ENCODE assay signal across 19 cellular contexts in the genomic region with DNA sequence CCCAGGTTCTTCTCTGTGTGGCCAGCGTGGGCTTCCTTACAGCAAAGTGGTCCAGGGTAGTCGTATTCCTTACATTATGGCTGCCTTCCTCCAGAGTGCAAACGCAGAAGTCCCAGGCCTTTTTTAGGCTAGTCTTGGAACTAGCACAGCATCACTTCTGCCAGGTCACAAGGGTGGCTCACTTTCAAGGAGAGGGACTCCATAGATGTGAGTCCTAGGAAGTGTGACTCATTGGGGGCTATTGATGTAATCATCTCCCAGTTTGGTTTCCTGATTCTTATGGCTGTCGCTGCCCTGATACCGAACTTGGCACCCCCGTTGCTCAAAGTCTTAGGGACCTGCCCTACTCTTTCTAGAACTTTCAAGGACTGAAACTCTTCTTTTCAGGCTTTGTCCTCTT.
DNase-seq lines count a peak whose midpoint lies in the region; ATAC-seq and TF ChIP-seq lines count a peak whose summit lies in the region.
"Had no signal": no experiment of that assay in that cellular context is flagged by ENCODE, and none has a peak within 500 bp of the region (broad histone marks: within the 10 kb centered on the region; RNA-seq: fewer than 3 reads in every experiment).

No MANE protein-coding gene starts in this region.

- dilution Hi-C loops in mammary epithelial cell (cut with HindIII; ENCODE audit: low sequenced_read_pairs) = no loop called here

- H3K4me3 ChIP-seq in mammary epithelial cell (replicated peaks in 1 of 3; ENCODE audit: insufficient read depth in 1 of 3, low read depth in 2 of 3, low read length in 3 of 3) (no peak overlapping the region), PC-3 (ENCODE audit: low read length) (no peak overlapping the region)
- H3K4me3 ChIP-seq: PC-9 had no signal

- H3K9ac ChIP-seq in mammary epithelial cell (ENCODE audit: insufficient read depth, low read length) = no peak overlapping the region
- no peak overlapping the region for H3K9ac ChIP-seq in PC-3 (ENCODE audit: low read length)

- no peaks in the 10 kb centered on the region for H3K27me3 Mint-ChIP-seq in MCF 10A (ENCODE audit: insufficient read depth, unreplicated experiment)
- H3K27me3 Mint-ChIP-seq in activated CD8-positive, alpha-beta T cell treated with anti-CD3 and anti-CD28 coated beads for 36 hours = no peaks in the 10 kb centered on the region
- H3K27me3 Mint-ChIP-seq in natural killer cell treated with Interleukin-12 subunit alpha and Interleukin-12 subunit beta and Interleukin-15 and Interleukin-18, amount 100 ng/mL, for 72 hours = no peaks in the 10 kb centered on the region

- no peaks in the 10 kb centered on the region for H4K20me1 ChIP-seq in mammary epithelial cell (ENCODE audit: insufficient read depth, low read length)
- H4K20me1 ChIP-seq in PC-3 (ENCODE audit: low read length) = no peaks in the 10 kb centered on the region

- H3K27ac Mint-ChIP-seq in MCF 10A (ENCODE audit: low read depth, unreplicated experiment) = no peak overlapping the region
- no peak overlapping the region for H3K27ac Mint-ChIP-seq in activated CD8-positive, alpha-beta T cell treated with anti-CD3 and anti-CD28 coated beads for 36 hours
- H3K27ac Mint-ChIP-seq in natural killer cell treated with Interleukin-12 subunit alpha and Interleukin-12 subunit beta and Interleukin-15 and Interleukin-18, amount 100 ng/mL, for 72 hours = no peak overlapping the region
- H3K27ac Mint-ChIP-seq: CD4-positive, CD25-positive, alpha-beta regulatory T cell had no signal

- intact Hi-C loops in MCF 10A (cut with micrococcal nuclease) = no loop called here
- intact Hi-C loops in mammary epithelial cell (cut with micrococcal nuclease) = no loop called here
- intact Hi-C loops in PC-3 (cut with micrococcal nuclease) = loop anchor here (5.0 kb wide), 1 partner anchor 579 kb away; no protein-coding TSS in a partner anchor
- intact Hi-C loops in activated CD8-positive, alpha-beta T cell treated with anti-CD3 and anti-CD28 coated beads for 36 hours (cut with micrococcal nuclease) = no loop called here

- ATAC-seq in PC-3 = no peak
- no peak for ATAC-seq in activated CD8-positive, alpha-beta T cell treated with anti-CD3 and anti-CD28 coated beads for 36 hours
- no peak for ATAC-seq in natural killer cell treated with Interleukin-12 subunit alpha and Interleukin-12 subunit beta and Interleukin-15 and Interleukin-18, amount 100 ng/mL, for 72 hours

- H3K4me1 ChIP-seq in mammary epithelial cell (ENCODE audit: insufficient read depth, low read length) = no peaks in the 10 kb centered on the region
- H3K4me1 ChIP-seq in PC-3 (ENCODE audit: insufficient read depth, low read length) = peaks cover 20% of the 10 kb centered on the region
- H3K4me1 ChIP-seq: BE2C had no signal

- BruUV-seq in MCF 10A (replicated peaks; lab: Mats Ljungman, UMichigan) = no TSS peak
- BruUV-seq in mammary epithelial cell (replicated peaks; lab: Mats Ljungman, UMichigan) = no TSS peak
- BruUV-seq in PC-3 (replicated peaks; lab: Mats Ljungman, UMichigan) = no TSS peak

- no peaks in the 10 kb centered on the region for H3K36me3 Mint-ChIP-seq in MCF 10A (ENCODE audit: insufficient read depth, unreplicated experiment)
- H3K36me3 Mint-ChIP-seq in activated CD8-positive, alpha-beta T cell treated with anti-CD3 and anti-CD28 coated beads for 36 hours (ENCODE audit: low read depth) = no peaks in the 10 kb centered on the region
- H3K36me3 Mint-ChIP-seq in natural killer cell treated with Interleukin-12 subunit alpha and Interleukin-12 subunit beta and Interleukin-15 and Interleukin-18, amount 100 ng/mL, for 72 hours = no peaks in the 10 kb centered on the region
- H3K36me3 Mint-ChIP-seq: CD4-positive, CD25-positive, alpha-beta regulatory T cell had no signal

- H3K4me1 Mint-ChIP-seq in MCF 10A (ENCODE audit: insufficient read depth, unreplicated experiment) = peaks cover 5% of the 10 kb centered on the region
- H3K4me1 Mint-ChIP-seq in activated CD8-positive, alpha-beta T cell treated with anti-CD3 and anti-CD28 coated beads for 36 hours (ENCODE audit: low read depth) = no peaks in the 10 kb centered on the region
- no peaks in the 10 kb centered on the region for H3K4me1 Mint-ChIP-seq in natural killer cell treated with Interleukin-12 subunit alpha and Interleukin-12 subunit beta and Interleukin-15 and Interleukin-18, amount 100 ng/mL, for 72 hours (ENCODE audit: low read depth in 2 of 2)
- H3K4me1 Mint-ChIP-seq: CD4-positive, CD25-positive, alpha-beta regulatory T cell had no signal

- no peaks in the 10 kb centered on the region for H3K79me2 ChIP-seq in mammary epithelial cell (ENCODE audit: insufficient read depth, low read length)
- H3K79me2 ChIP-seq in PC-3 (ENCODE audit: low read length) = no peaks in the 10 kb centered on the region

- no peak overlapping the region for H3K27ac ChIP-seq in mammary epithelial cell (ENCODE audit: insufficient read depth, low read depth, low read length)
- no peak overlapping the region for H3K27ac ChIP-seq in PC-3 (ENCODE audit: low read length)
- H3K27ac ChIP-seq: PC-9 had no signal

- in situ Hi-C loops in mammary epithelial cell (cut with MboI; ENCODE audit: low sequenced_read_pairs in 2 of 2) = no loop called here

- no peaks in the 10 kb centered on the region for H3K27me3 ChIP-seq in mammary epithelial cell (ENCODE audit: insufficient read depth, low read length)
- H3K27me3 ChIP-seq in PC-3 (ENCODE audit: low read length) = no peaks in the 10 kb centered on the region
- H3K27me3 ChIP-seq: BE2C had no signal

- H3K4me2 ChIP-seq in mammary epithelial cell (ENCODE audit: insufficient read depth, low read depth, low read length) = no peak overlapping the region
- no peak overlapping the region for H3K4me2 ChIP-seq in PC-3 (ENCODE audit: low read length)
- H3K4me2 ChIP-seq: PC-9 had no signal

- DNase-seq in MCF 10A (ENCODE audit: unreplicated experiment) (peak; percentile 27), mammary epithelial cell (no peak), PC-3 (peak; percentile 35), iris pigment epithelial cell (ENCODE audit: low read depth) (peak; percentile 7), COLO668 (lab: John Stamatoyannopoulos, UW; ENCODE audit: unreplicated experiment) (no peak), NCI-H1436 (lab: John Stamatoyannopoulos, UW) (no peak)
- DNase-seq in activated CD8-positive, alpha-beta T cell treated with anti-CD3 and anti-CD28 coated beads for 36 hours = no peak
- DNase-seq in natural killer cell treated with Interleukin-12 subunit alpha and Interleukin-12 subunit beta and Interleukin-15 and Interleukin-18, amount 100 ng/mL, for 72 hours (ENCODE audit: low spot score) = no peak
- DNase-seq: 8988T; BE2C; CD4-positive, CD25-positive, alpha-beta regulatory T cell; DMS153; HCEC 1CT; KBM-7; NCI-H1417 treated with DMSO at 0.1 percent for 48 hours; NCI-H1930; NCI-H226; NCI-H524; PC-9 had no signal

- no peaks in the 10 kb centered on the region for H3K9me2 ChIP-seq in PC-3 (replicated peaks; ENCODE audit: low read length)

- H3K9me3 ChIP-seq in mammary epithelial cell (replicated peaks; ENCODE audit: insufficient read depth, low read length) (no peaks in the 10 kb centered on the region), PC-3 (ENCODE audit: low read length) (no peaks in the 10 kb centered on the region)
- H3K9me3 ChIP-seq: BE2C had no signal

- no peaks in the 10 kb centered on the region for H3F3A ChIP-seq in PC-3 (ENCODE audit: low read length, unreplicated experiment)

- TF ChIP-seq CTCF in MCF 10A (IDR thresholded peaks at IDR 0.05; ENCODE audit: unreplicated experiment) (no peak), mammary epithelial cell (conservative IDR thresholded peaks at IDR 0.05 in 1 of 2, IDR thresholded peaks at IDR 0.05 in 1 of 2; ENCODE audit: extremely low read depth in 1 of 2, insufficient read depth in 1 of 2, low read depth in 1 of 2, low read length in 2 of 2) (no peak), PC-3 (conservative IDR thresholded peaks at IDR 0.05; ENCODE audit: low read depth, low read length) (no peak)
- no peak for TF ChIP-seq CTCF in activated CD8-positive, alpha-beta T cell treated with anti-CD3 and anti-CD28 coated beads for 36 hours (IDR thresholded peaks at IDR 0.05)

- POLR2A ChIA-PET in MCF 10A (lab: Yijun Ruan, JAX) (no interaction called here), PC-3 (lab: Charles Lee; ENCODE audit: unreplicated experiment) (no interaction called here)
- POLR2A ChIA-PET in activated CD8-positive, alpha-beta T cell treated with anti-CD3 and anti-CD28 coated beads for 36 hours (lab: Charles Lee) = no interaction called here

- no peaks in the 10 kb centered on the region for H3K9me3 Mint-ChIP-seq in MCF 10A (ENCODE audit: unreplicated experiment)
- no peaks in the 10 kb centered on the region for H3K9me3 Mint-ChIP-seq in activated CD8-positive, alpha-beta T cell treated with anti-CD3 and anti-CD28 coated beads for 36 hours
- no peaks in the 10 kb centered on the region for H3K9me3 Mint-ChIP-seq in natural killer cell treated with Interleukin-12 subunit alpha and Interleukin-12 subunit beta and Interleukin-15 and Interleukin-18, amount 100 ng/mL, for 72 hours
- H3K9me3 Mint-ChIP-seq: CD4-positive, CD25-positive, alpha-beta regulatory T cell had no signal

- CTCF ChIA-PET in MCF 10A (lab: Yijun Ruan, JAX) (interaction anchor here (1.0 to 2.4 kb wide), 2 partner anchors 124 to 420 kb away, joined by 4 to 7 read pairs; no protein-coding TSS in a partner anchor), mammary epithelial cell (lab: Charles Lee; ENCODE audit: low non-redundant PET) (no interaction called here), PC-3 (lab: Charles Lee) (no interaction called here)
- CTCF ChIA-PET in activated CD8-positive, alpha-beta T cell treated with anti-CD3 and anti-CD28 coated beads for 36 hours (lab: Charles Lee) = no interaction called here

- no peak overlapping the region for H3K4me3 Mint-ChIP-seq in MCF 10A (ENCODE audit: unreplicated experiment)
- H3K4me3 Mint-ChIP-seq in activated CD8-positive, alpha-beta T cell treated with anti-CD3 and anti-CD28 coated beads for 36 hours = no peak overlapping the region
- H3K4me3 Mint-ChIP-seq in natural killer cell treated with Interleukin-12 subunit alpha and Interleukin-12 subunit beta and Interleukin-15 and Interleukin-18, amount 100 ng/mL, for 72 hours = no peak overlapping the region
- H3K4me3 Mint-ChIP-seq: CD4-positive, CD25-positive, alpha-beta regulatory T cell had no signal

- H3K36me3 ChIP-seq in mammary epithelial cell (ENCODE audit: insufficient read depth, low read length) (no peaks in the 10 kb centered on the region), PC-3 (ENCODE audit: low read depth, low read length) (no peaks in the 10 kb centered on the region)
- H3K36me3 ChIP-seq: BE2C had no signal

- 65% methylated on average over 5 of the region's 6 CpGs for WGBS in mammary epithelial cell (ENCODE audit: low coverage, missing lambda C conversion rate)

- H2AFZ ChIP-seq in mammary epithelial cell (ENCODE audit: low read depth, low read length) (no peak overlapping the region), PC-3 (ENCODE audit: low read length) (no peak overlapping the region)
- H2AFZ ChIP-seq: PC-9 had no signal

Comparison
In these comparisons a context has a peak if more than half of its experiments do, and no peak if none do; other contexts are left out.
1. DNase-seq: peak in MCF 10A (single experiment), PC-3 (single experiment) and iris pigment epithelial cell (single experiment); none in mammary epithelial cell (single experiment), activated CD8-positive, alpha-beta T cell treated with anti-CD3 and anti-CD28 coated beads for 36 hours (single experiment), natural killer cell treated with Interleukin-12 subunit alpha and Interleukin-12 subunit beta and Interleukin-15 and Interleukin-18, amount 100 ng/mL, for 72 hours (single experiment), COLO668 (single experiment) and NCI-H1436 (single experiment).